In genomic region chr11:12090761-12091261, GRCh38 we compare ENCODE assay signal across 12 cellular contexts. TPM values are rescaled to one million over a fixed set of nuclear protein-coding genes. Genes with fewer than 3 reads are reported as not detected.
A peak's percentile ranks its signal among the peaks of the same experiment; 100 is the strongest.
DNase-seq lines count a peak whose midpoint lies in the region; FAIRE-seq and TF ChIP-seq lines count a peak whose summit lies in the region.
"Had no signal": no experiment of that assay in that cellular context is flagged by ENCODE, and none has a peak within 500 bp of the region (broad histone marks: within the 10 kb centered on the region; RNA-seq: fewer than 3 reads in every experiment).

No MANE protein-coding gene starts in this region.

- no peak overlapping the region for H3T11ph ChIP-seq in H9 (ENCODE audit: low read length)

- no peaks in the 10 kb centered on the region for H3K23me2 ChIP-seq in H9 (ENCODE audit: insufficient read length, low read depth, low read length, poor library complexity, severe bottlenecking)

- H4K91ac ChIP-seq in H9 (ENCODE audit: insufficient read length, low read depth, low read length), result no peak overlapping the region

- H3K56ac ChIP-seq in H9 (ENCODE audit: insufficient read length, low read depth, low read length), result no peak overlapping the region

- no peak overlapping the region for H4K5ac ChIP-seq in H9 (ENCODE audit: insufficient read length, low read depth, low read length)

- H3K4me1 Mint-ChIP-seq in T-helper 2 cell treated with Interferon-gamma antibody and Interleukin-4, amounts not matched to agents 5 μg/mL and 100 μg/mL, for 36 hours (ENCODE audit: low read depth), result peaks cover 63% of the 10 kb centered on the region
- H3K4me1 Mint-ChIP-seq in endothelial cell (ENCODE audit: unreplicated experiment), result peaks cover 76% of the 10 kb centered on the region
- H3K4me1 Mint-ChIP-seq in H9, result peaks cover 40 to 43% of the 10 kb centered on the region in 2 experiments

- H2BK12ac ChIP-seq in H9 (ENCODE audit: insufficient read length, low read depth, low read length), result no peak overlapping the region

- H3K27ac ChIP-seq in small intestine (ENCODE audit: low read depth in 1 of 2, low read length in 1 of 2), result peak overlapping the region; percentile 70 to 84
- no peak overlapping the region for H3K27ac ChIP-seq in H9 (ENCODE audit: insufficient read length, low read depth, low read length)

- peak overlapping the region; percentile 80 for H3K27ac Mint-ChIP-seq in T-helper 2 cell treated with Interferon-gamma antibody and Interleukin-4, amounts not matched to agents 5 μg/mL and 100 μg/mL, for 36 hours
- H3K27ac Mint-ChIP-seq in endothelial cell (ENCODE audit: unreplicated experiment) (peak overlapping the region; percentile 11), H9 (no peak overlapping the region)

- no peak overlapping the region for H2BK5ac ChIP-seq in H9 (ENCODE audit: insufficient read length, low read length)

- H3K36me3 ChIP-seq in small intestine (ENCODE audit: control insufficient read depth in 2 of 2, insufficient read depth in 2 of 2, low read length in 2 of 2), result no peaks in the 10 kb centered on the region
- H3K36me3 ChIP-seq: sigmoid colon had no signal

- H3K4me3 Mint-ChIP-seq in T-helper 2 cell treated with Interferon-gamma antibody and Interleukin-4, amounts not matched to agents 5 μg/mL and 100 μg/mL, for 36 hours, result no peak overlapping the region
- H3K4me3 Mint-ChIP-seq in endothelial cell (ENCODE audit: unreplicated experiment), result no peak overlapping the region
- H3K4me3 Mint-ChIP-seq in H9, result no peak overlapping the region

- H3K18ac ChIP-seq in H9 (ENCODE audit: insufficient read length, low read depth, low read length), result no peak overlapping the region

- TF ChIP-seq CTCF in endothelial cell (IDR thresholded peaks at IDR 0.05; ENCODE audit: unreplicated experiment), result no peak
- no peak for TF ChIP-seq CTCF in H9 (conservative IDR thresholded peaks at IDR 0.05)

- no peaks in the 10 kb centered on the region for H4K20me1 ChIP-seq in H9 (ENCODE audit: control insufficient read depth, insufficient read depth, insufficient read length)

- H2BK120ac ChIP-seq in H9 (ENCODE audit: low read depth, low read length, poor library complexity, severe bottlenecking), result no peak overlapping the region

- no peaks in the 10 kb centered on the region for H3K9me3 ChIP-seq in small intestine (ENCODE audit: control insufficient read depth, low read depth)
- no peaks in the 10 kb centered on the region for H3K9me3 ChIP-seq in H9 (ENCODE audit: control insufficient read depth, low read depth, low read length)
- H3K9me3 ChIP-seq: sigmoid colon had no signal

- 26 to 64% (median 52%) methylated on average over 4 of the region's 4 CpGs for WGBS in small intestine, 3 donors
- no CpG with 5 or more reads among the region's 4 CpGs for WGBS in H9 (ENCODE audit: extremely low coverage, insufficient read length, low lambda C conversion rate)

- no peak overlapping the region for H2AFZ ChIP-seq in H9 (ENCODE audit: low read length)

- H3K27me3 Mint-ChIP-seq in T-helper 2 cell treated with Interferon-gamma antibody and Interleukin-4, amounts not matched to agents 5 μg/mL and 100 μg/mL, for 36 hours (ENCODE audit: low read depth), result no peaks in the 10 kb centered on the region
- H3K27me3 Mint-ChIP-seq in endothelial cell (ENCODE audit: unreplicated experiment), result peaks cover 5% of the 10 kb centered on the region
- peaks cover 9% of the 10 kb centered on the region for H3K27me3 Mint-ChIP-seq in H9 (ENCODE audit: low read depth)

- no peaks in the 10 kb centered on the region for H3K79me1 ChIP-seq in H9 (ENCODE audit: insufficient read depth, low read depth, low read length, poor library complexity, severe bottlenecking)

- DNase-seq in T-helper 2 cell treated with Interferon-gamma antibody and Interleukin-4, amounts not matched to agents 5 μg/mL and 100 μg/mL, for 36 hours (ENCODE audit: low spot score), result no peak
- DNase-seq in T-helper 2 cell (no peak), NCI-H226 (peak; percentile 82), endothelial cell (ENCODE audit: low spot score) (no peak), small intestine (peak; percentile 100), activated T-cell treated with anti-CD3 and anti-CD28 coated beads for 4 hours (no peak), H9 (no peak)
- no peak for DNase-seq in stimulated activated CD4-positive, alpha-beta T cell treated with anti-CD3 and anti-CD28 coated beads, Interleukin-4, amount 100 ng/mL, for 4 hours
- DNase-seq: erythroblast, kidney, NCI-H1436 treated with DMSO at 0.1 percent for 48 hours had no signal

- no peak overlapping the region for H3K23ac ChIP-seq in H9 (ENCODE audit: insufficient read length, low read depth, low read length)

- H3K14ac ChIP-seq in H9 (ENCODE audit: insufficient read depth, low read length), result no peak overlapping the region

- H3K4me1 ChIP-seq in small intestine (ENCODE audit: control insufficient read depth in 2 of 2, insufficient read depth in 1 of 2, low read depth in 1 of 2, low read length in 1 of 2) (peaks cover 8 to 22% of the 10 kb centered on the region in 2 donors), H9 (ENCODE audit: insufficient read depth, low read length) (no peaks in the 10 kb centered on the region)

- no peak overlapping the region for H3K4ac ChIP-seq in H9 (ENCODE audit: low read depth, low read length)

- H3K9ac ChIP-seq in H9 (ENCODE audit: extremely low read depth, insufficient read length, low read length), result no peak overlapping the region

- FAIRE-seq in small intestine (lab: Jason Lieb, UNC), result no peak
- FAIRE-seq: kidney had no signal

- no peak overlapping the region for H4K8ac ChIP-seq in H9 (replicated peaks; ENCODE audit: insufficient read length, low read depth, low read length)

- no peak overlapping the region for H2BK20ac ChIP-seq in H9 (ENCODE audit: low read depth, low read length, poor library complexity, severe bottlenecking)

- H3K4me3 ChIP-seq in small intestine (ENCODE audit: low read depth in 1 of 2, low read length in 2 of 2), result no peak overlapping the region
- H3K4me3 ChIP-seq: sigmoid colon had no signal

- H3K27me3 ChIP-seq in small intestine (ENCODE audit: control insufficient read depth in 2 of 2, insufficient read depth in 2 of 2, low read length in 2 of 2), result no peaks in the 10 kb centered on the region
- no peaks in the 10 kb centered on the region for H3K27me3 ChIP-seq in H9 (ENCODE audit: insufficient read depth, low read length)
- H3K27me3 ChIP-seq: sigmoid colon had no signal

- H2BK15ac ChIP-seq in H9 (ENCODE audit: low read depth, low read length), result no peak overlapping the region

- no peaks in the 10 kb centered on the region for H3K79me2 ChIP-seq in H9 (ENCODE audit: insufficient read depth, low read length)

- H3K4me2 ChIP-seq in H9 (ENCODE audit: insufficient read depth, insufficient read length, low read length), result no peak overlapping the region

- no peaks in the 10 kb centered on the region for H3K9me3 Mint-ChIP-seq in T-helper 2 cell treated with Interferon-gamma antibody and Interleukin-4, amounts not matched to agents 5 μg/mL and 100 μg/mL, for 36 hours
- H3K9me3 Mint-ChIP-seq in endothelial cell (ENCODE audit: unreplicated experiment) (no peaks in the 10 kb centered on the region), H9 (peaks cover 0 to 2% of the 10 kb centered on the region in 2 experiments; a peak in 1 of 5 replicates)

- no peak overlapping the region for H2AK5ac ChIP-seq in H9 (ENCODE audit: insufficient read length, low read length)

- peaks cover 2% of the 10 kb centered on the region for H3K36me3 Mint-ChIP-seq in T-helper 2 cell treated with Interferon-gamma antibody and Interleukin-4, amounts not matched to agents 5 μg/mL and 100 μg/mL, for 36 hours (ENCODE audit: low read depth)
- no peaks in the 10 kb centered on the region for H3K36me3 Mint-ChIP-seq in endothelial cell (ENCODE audit: low read depth, unreplicated experiment)
- no peaks in the 10 kb centered on the region for H3K36me3 Mint-ChIP-seq in H9 (ENCODE audit: insufficient read depth in 1 of 3, low read depth in 3 of 3)

RNA-seq across cellular contexts. Expression of gene MICAL2, which starts 19.6 kb away (rescaled TPM):
- total RNA-seq in endothelial cell (ENCODE audit: unreplicated experiment), result 21.7 TPM
- polyA plus RNA-seq in small intestine, result 10 to 100 TPM; 15.9 to 29.1 (median 22.2) TPM
- total RNA-seq in H9 (2021), result 4.7 and 6.0 TPM in 2 replicates

Comparison
In these comparisons a context has a peak if more than half of its experiments do, and no peak if none do; other contexts are left out.
1. DNase-seq: peak in NCI-H226 (single experiment) and small intestine (single experiment); none in T-helper 2 cell treated with Interferon-gamma antibody and Interleukin-4, amounts not matched to agents 5 μg/mL and 100 μg/mL, for 36 hours (single experiment), T-helper 2 cell (0 of 5), endothelial cell (single experiment), stimulated activated CD4-positive, alpha-beta T cell treated with anti-CD3 and anti-CD28 coated beads, Interleukin-4, amount 100 ng/mL, for 4 hours (0 of 2), activated T-cell treated with anti-CD3 and anti-CD28 coated beads for 4 hours (single experiment) and H9 (single experiment).
2. H3K27ac Mint-ChIP-seq: peak in T-helper 2 cell treated with Interferon-gamma antibody and Interleukin-4, amounts not matched to agents 5 μg/mL and 100 μg/mL, for 36 hours (single experiment) and endothelial cell (single experiment); none in H9 (0 of 3).